29 cellular contexts compared by ENCODE assay signal in the genomic region with DNA sequence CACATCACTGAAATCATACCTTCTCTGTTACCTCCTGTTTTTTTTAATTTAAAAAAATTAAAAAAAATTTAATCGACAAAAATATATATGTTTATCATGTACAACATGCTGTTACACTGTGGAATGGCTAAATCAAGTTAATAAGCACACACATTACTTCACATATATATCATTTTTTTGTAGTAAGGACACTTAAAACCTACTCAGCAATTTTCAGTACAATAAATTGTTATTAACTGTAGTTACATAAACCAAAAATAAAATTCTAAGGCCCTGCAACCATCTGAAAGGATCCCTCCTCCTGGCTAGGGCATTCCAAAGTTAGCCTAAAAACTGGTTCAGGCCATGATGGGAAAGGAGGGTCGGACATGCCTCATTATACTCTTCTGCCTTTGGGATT.
"Had no signal": no experiment of that assay in that cellular context is flagged by ENCODE, and none has a peak within 500 bp of the region (broad histone marks: within the 10 kb centered on the region; RNA-seq: fewer than 3 reads in every experiment).

No MANE protein-coding gene starts in this region.

- H3K36me3 Mint-ChIP-seq: stimulated activated effector memory CD8-positive, alpha-beta T cell treated with anti-CD3 and anti-CD28 coated beads, Interleukin-12 subunit alpha, Interleukin-12 subunit beta, amount 100 ng/mL, for 72 hours; type B pancreatic cell had no signal

- H3K27ac ChIP-seq: stomach, suprapubic skin, testis, thoracic aorta, thyroid gland, tibial artery, tibial nerve, transverse colon, upper lobe of left lung, upper lobe of right lung, uterus, vagina had no signal

- FAIRE-seq: urothelium cell line had no signal

- ATAC-seq: stimulated activated effector memory CD8-positive, alpha-beta T cell treated with anti-CD3 and anti-CD28 coated beads, Interleukin-12 subunit alpha, Interleukin-12 subunit beta, amount 100 ng/mL, for 72 hours; stimulated activated memory B cell treated with anti-CD40 and anti-IgM and Interleukin-4, amounts not matched to agents 10 μg/mL and 1 μg/mL and 100 μg/mL, for 72 hours; stimulated activated naive B cell treated with anti-CD40 and anti-IgM and Interleukin-4, amounts not matched to agents 10 μg/mL and 1 μg/mL and 100 μg/mL, for 72 hours; stimulated activated naive CD8-positive, alpha-beta T cell treated with anti-CD3 and anti-CD28 coated beads, Interleukin-15, amount 100 ng/mL, for 72 hours; stimulated activated naive CD8-positive, alpha-beta T cell treated with anti-CD3 and anti-CD28 coated beads, Interleukin-15, Interleukin-2, amounts not matched to agents 100 U/mL and 50 U/mL, for 24 hours; upper lobe of right lung had no signal

- H3K27me3 ChIP-seq: stomach, suprapubic skin, testis, thyroid gland, tibial artery, tibial nerve, transverse colon, upper lobe of left lung, upper lobe of right lung, uterus, vagina had no signal

- H3K4me1 Mint-ChIP-seq: stimulated activated naive CD8-positive, alpha-beta T cell treated with anti-CD3 and anti-CD28 coated beads, Interleukin-15, amount 100 ng/mL, for 72 hours had no signal

- H3K9me3 Mint-ChIP-seq: stimulated activated effector memory CD8-positive, alpha-beta T cell treated with anti-CD3 and anti-CD28 coated beads, Interleukin-12 subunit alpha, Interleukin-12 subunit beta, amount 100 ng/mL, for 72 hours; stimulated activated memory B cell treated with anti-CD40 and anti-IgM and Interleukin-4, amounts not matched to agents 10 μg/mL and 1 μg/mL and 100 μg/mL, for 72 hours; stimulated activated naive B cell treated with anti-CD40 and anti-IgM and Interleukin-4, amounts not matched to agents 10 μg/mL and 1 μg/mL and 100 μg/mL, for 72 hours; stimulated activated naive CD8-positive, alpha-beta T cell treated with anti-CD3 and anti-CD28 coated beads, Interleukin-15, amount 100 ng/mL, for 72 hours; stimulated activated naive CD8-positive, alpha-beta T cell treated with anti-CD3 and anti-CD28 coated beads, Interleukin-15, Interleukin-2, amounts not matched to agents 100 ng/mL and 50 ng/mL, for 24 hours; type B pancreatic cell had no signal

- H3K27ac Mint-ChIP-seq: stimulated activated effector memory CD8-positive, alpha-beta T cell treated with anti-CD3 and anti-CD28 coated beads, Interleukin-12 subunit alpha, Interleukin-12 subunit beta, amount 100 ng/mL, for 72 hours; stimulated activated memory B cell treated with anti-CD40 and anti-IgM and Interleukin-4, amounts not matched to agents 10 μg/mL and 1 μg/mL and 100 μg/mL, for 72 hours; stimulated activated naive B cell treated with anti-CD40 and anti-IgM and Interleukin-4, amounts not matched to agents 10 μg/mL and 1 μg/mL and 100 μg/mL, for 72 hours; stimulated activated naive CD8-positive, alpha-beta T cell treated with anti-CD3 and anti-CD28 coated beads, Interleukin-15, amount 100 ng/mL, for 72 hours; stimulated activated naive CD8-positive, alpha-beta T cell treated with anti-CD3 and anti-CD28 coated beads, Interleukin-15, Interleukin-2, amounts not matched to agents 100 ng/mL and 50 ng/mL, for 24 hours; type B pancreatic cell had no signal

- H3K27me3 Mint-ChIP-seq: stimulated activated memory B cell treated with anti-CD40 and anti-IgM and Interleukin-4, amounts not matched to agents 10 μg/mL and 1 μg/mL and 100 μg/mL, for 72 hours; stimulated activated naive CD8-positive, alpha-beta T cell treated with anti-CD3 and anti-CD28 coated beads, Interleukin-15, amount 100 ng/mL, for 72 hours; stimulated activated naive CD8-positive, alpha-beta T cell treated with anti-CD3 and anti-CD28 coated beads, Interleukin-15, Interleukin-2, amounts not matched to agents 100 ng/mL and 50 ng/mL, for 24 hours; type B pancreatic cell had no signal

- DNase-seq: stimulated activated CD4-positive, alpha-beta T cell treated with anti-CD3 and anti-CD28 coated beads, Interleukin-2, amount 100 ng/mL, for 48 hours; stimulated activated CD4-positive, alpha-beta T cell treated with anti-CD3 and anti-CD28 coated beads, Interleukin-4, amount 100 ng/mL, for 1 hour; stimulated activated CD4-positive, alpha-beta T cell treated with anti-CD3 and anti-CD28 coated beads, Interleukin-4, amount 100 ng/mL, for 24 hours; stimulated activated CD4-positive, alpha-beta T cell treated with anti-CD3 and anti-CD28 coated beads, Interleukin-4, amount 100 ng/mL, for 4 hours; stimulated activated CD8-positive, alpha-beta memory T cell treated with anti-CD3 and anti-CD28 coated beads, Interleukin-4, amount 100 ng/mL, for 48 hours; stimulated activated naive B cell treated with anti-CD40 and anti-IgM and Interleukin-4, amounts not matched to agents 10 μg/mL and 1 μg/mL and 100 μg/mL, for 72 hours; stimulated activated naive CD4-positive, alpha-beta T cell; stimulated activated naive CD4-positive, alpha-beta T cell treated with Interleukin-2 at 50 U/mL for 16 hours; stimulated activated naive CD8-positive, alpha-beta T cell treated with anti-CD3 and anti-CD28 coated beads, Interleukin-15, amount 100 ng/mL, for 72 hours; stimulated activated naive CD8-positive, alpha-beta T cell treated with anti-CD3 and anti-CD28 coated beads, Interleukin-15, Interleukin-2, amounts not matched to agents 100 U/mL and 50 U/mL, for 24 hours; stomach; substantia nigra; testis; thyroid gland; tibial artery; transverse colon; trophoblast cell; upper lobe of left lung; upper lobe of right lung; uterus had no signal

- H3K4me3 Mint-ChIP-seq: stimulated activated effector memory CD8-positive, alpha-beta T cell treated with anti-CD3 and anti-CD28 coated beads, Interleukin-12 subunit alpha, Interleukin-12 subunit beta, amount 100 ng/mL, for 72 hours; stimulated activated memory B cell treated with anti-CD40 and anti-IgM and Interleukin-4, amounts not matched to agents 10 μg/mL and 1 μg/mL and 100 μg/mL, for 72 hours; stimulated activated naive B cell treated with anti-CD40 and anti-IgM and Interleukin-4, amounts not matched to agents 10 μg/mL and 1 μg/mL and 100 μg/mL, for 72 hours; stimulated activated naive CD8-positive, alpha-beta T cell treated with anti-CD3 and anti-CD28 coated beads, Interleukin-15, amount 100 ng/mL, for 72 hours; stimulated activated naive CD8-positive, alpha-beta T cell treated with anti-CD3 and anti-CD28 coated beads, Interleukin-15, Interleukin-2, amounts not matched to agents 100 ng/mL and 50 ng/mL, for 24 hours; type B pancreatic cell had no signal

- H3K4me3 ChIP-seq: stomach, suprapubic skin, testis, thoracic aorta, thyroid gland, tibial artery, tibial nerve, transverse colon, upper lobe of left lung, upper lobe of right lung, uterus, vagina had no signal

- H3K36me3 ChIP-seq: suprapubic skin, thoracic aorta, thyroid gland, transverse colon, upper lobe of right lung, uterus, vagina had no signal

- H3K4me1 ChIP-seq: suprapubic skin, thyroid gland, tibial artery, tibial nerve, upper lobe of left lung, upper lobe of right lung, uterus, vagina had no signal

- H3K9me3 ChIP-seq: stomach, suprapubic skin, testis, thoracic aorta, thyroid gland, tibial artery, tibial nerve, transverse colon, upper lobe of left lung, upper lobe of right lung, uterus, vagina had no signal
